In genomic region chr15:37820380-37821128, GRCh38 we compare ENCODE assay signal across 16 cellular contexts.
A peak's percentile ranks its signal among the peaks of the same experiment; 100 is the strongest.
DNase-seq lines count a peak whose midpoint lies in the region; ATAC-seq, FAIRE-seq and TF ChIP-seq lines count a peak whose summit lies in the region.
"Had no signal": no experiment of that assay in that cellular context is flagged by ENCODE, and none has a peak within 500 bp of the region (broad histone marks: within the 10 kb centered on the region; RNA-seq: fewer than 3 reads in every experiment).

No MANE protein-coding gene starts in this region.

- no peak overlapping the region for H2BK12ac ChIP-seq in neuronal stem cell (ENCODE audit: low read length)

- no peaks in the 10 kb centered on the region for H3K9me3 Mint-ChIP-seq in activated T-helper 17 cell treated with anti-CD3 and anti-CD28 coated beads, Interleukin-2, amount 50 U/mL, for 72 hours
- no peaks in the 10 kb centered on the region for H3K9me3 Mint-ChIP-seq in glutamatergic neuron (ENCODE audit: unreplicated experiment)
- H3K9me3 Mint-ChIP-seq: CD4-positive, alpha-beta T cell; H9 had no signal

- no peak for ATAC-seq in activated T-helper 17 cell treated with anti-CD3 and anti-CD28 coated beads, Interleukin-2, amount 50 U/mL, for 72 hours (replicated peaks)
- no peak for ATAC-seq in GM21786 (IDR thresholded peaks at IDR 0.05; ENCODE audit: unreplicated experiment)

- H2AK5ac ChIP-seq in neuronal stem cell (ENCODE audit: low read depth, low read length), result no peak overlapping the region

- no CpG with 5 or more reads among the region's 10 CpGs for WGBS in neuronal stem cell (ENCODE audit: extremely low coverage in 2 of 2, insufficient read length in 2 of 2, insufficient replicate concordance in 1 of 2), 2 donors

- H3K9me3 ChIP-seq in neuronal stem cell (replicated peaks in 1 of 2; ENCODE audit: control insufficient read depth in 2 of 2, insufficient read depth in 1 of 2, low read depth in 1 of 2, low read length in 2 of 2), result no peaks in the 10 kb centered on the region

- peak; percentile 79 for FAIRE-seq in islet of Langerhans (lab: Jason Lieb, UNC)
- FAIRE-seq: GM12892, GM18507, H1 had no signal

- H3K36me3 ChIP-seq in neuronal stem cell (replicated peaks in 1 of 2; ENCODE audit: control insufficient read depth in 2 of 2, insufficient read depth in 2 of 2, low read length in 2 of 2), result no peaks in the 10 kb centered on the region

- H2BK120ac ChIP-seq in neuronal stem cell (ENCODE audit: low read depth, low read length), result no peak overlapping the region

- H3K27ac ChIP-seq in neuronal stem cell (replicated peaks; ENCODE audit: low read length), result no peak overlapping the region
- H3K27ac ChIP-seq: C4-2B, HL-60 had no signal

- no peak overlapping the region for H2BK5ac ChIP-seq in neuronal stem cell (ENCODE audit: low read length)

- TF ChIP-seq CTCF in glutamatergic neuron (IDR thresholded peaks at IDR 0.05; ENCODE audit: partially characterized antibody, unreplicated experiment), result no peak

- no peak overlapping the region for H3K18ac ChIP-seq in neuronal stem cell (ENCODE audit: low read length)

- H3K27ac Mint-ChIP-seq in activated T-helper 17 cell treated with anti-CD3 and anti-CD28 coated beads, Interleukin-2, amount 50 U/mL, for 72 hours, result no peak overlapping the region
- H3K27ac Mint-ChIP-seq in glutamatergic neuron (ENCODE audit: unreplicated experiment), result no peak overlapping the region
- H3K27ac Mint-ChIP-seq: CD4-positive, alpha-beta T cell; H9 had no signal

- H4K8ac ChIP-seq in neuronal stem cell (ENCODE audit: low read depth, low read length), result no peak overlapping the region

- no peak overlapping the region for H2BK15ac ChIP-seq in neuronal stem cell (ENCODE audit: low read length)

- peaks cover 5% of the 10 kb centered on the region for H3K27me3 Mint-ChIP-seq in activated T-helper 17 cell treated with anti-CD3 and anti-CD28 coated beads, Interleukin-2, amount 50 U/mL, for 72 hours
- no peaks in the 10 kb centered on the region for H3K27me3 Mint-ChIP-seq in glutamatergic neuron (ENCODE audit: unreplicated experiment)
- H3K27me3 Mint-ChIP-seq: CD4-positive, alpha-beta T cell had no signal

- DNase-seq in NCI-H1694 treated with DMSO at 0.1 percent for 48 hours (lab: John Stamatoyannopoulos, UW) (peak; percentile 59), neuronal stem cell (ENCODE audit: low spot score) (no peak), glutamatergic neuron (no peak)
- DNase-seq: CD4-positive, alpha-beta T cell; DMS153; DMS79; GDM1; H9 had no signal

- no peak overlapping the region for H3K4me3 Mint-ChIP-seq in activated T-helper 17 cell treated with anti-CD3 and anti-CD28 coated beads, Interleukin-2, amount 50 U/mL, for 72 hours
- H3K4me3 Mint-ChIP-seq in glutamatergic neuron (ENCODE audit: unreplicated experiment), result no peak overlapping the region
- H3K4me3 Mint-ChIP-seq: CD4-positive, alpha-beta T cell; H9 had no signal

- H3K36me3 Mint-ChIP-seq in activated T-helper 17 cell treated with anti-CD3 and anti-CD28 coated beads, Interleukin-2, amount 50 U/mL, for 72 hours (ENCODE audit: low read depth), result no peaks in the 10 kb centered on the region
- no peaks in the 10 kb centered on the region for H3K36me3 Mint-ChIP-seq in glutamatergic neuron (ENCODE audit: unreplicated experiment)

- peaks cover 0 to 3% of the 10 kb centered on the region in 2 donors for H3K4me1 ChIP-seq in neuronal stem cell (ENCODE audit: control insufficient read depth in 2 of 2, insufficient read depth in 1 of 2, low read depth in 1 of 2, low read length in 2 of 2)

- H3K27me3 ChIP-seq in neuronal stem cell (ENCODE audit: control insufficient read depth in 3 of 3, insufficient read depth in 3 of 3, low read depth in 1 of 3, low read length in 3 of 3), result no peaks in the 10 kb centered on the region

- H3K4me3 ChIP-seq in neuronal stem cell (ENCODE audit: low read length in 2 of 2), result no peak overlapping the region

- no peak overlapping the region for H3K23ac ChIP-seq in neuronal stem cell (ENCODE audit: low read depth, low read length, poor library complexity)

- no peak overlapping the region for H3K14ac ChIP-seq in neuronal stem cell (ENCODE audit: low read length)

- no peak overlapping the region for H3K4me2 ChIP-seq in neuronal stem cell (ENCODE audit: insufficient read depth, low read length, poor library complexity, severe bottlenecking)

- H4K91ac ChIP-seq in neuronal stem cell (ENCODE audit: low read depth, low read length, poor library complexity), result no peak overlapping the region

- no peaks in the 10 kb centered on the region for H3K4me1 Mint-ChIP-seq in activated T-helper 17 cell treated with anti-CD3 and anti-CD28 coated beads, Interleukin-2, amount 50 U/mL, for 72 hours
- peaks cover 15% of the 10 kb centered on the region for H3K4me1 Mint-ChIP-seq in glutamatergic neuron (ENCODE audit: low read depth, unreplicated experiment)

- peak overlapping the region; percentile 63 for H2AFZ ChIP-seq in neuronal stem cell (ENCODE audit: low read length)

- no peak overlapping the region for H3K9ac ChIP-seq in neuronal stem cell (ENCODE audit: low read depth, low read length, poor library complexity)

- H3K4ac ChIP-seq in neuronal stem cell (ENCODE audit: low read length), result no peak overlapping the region

- no peaks in the 10 kb centered on the region for H3K79me1 ChIP-seq in neuronal stem cell (ENCODE audit: low read depth, low read length)
